In the genomic region with DNA sequence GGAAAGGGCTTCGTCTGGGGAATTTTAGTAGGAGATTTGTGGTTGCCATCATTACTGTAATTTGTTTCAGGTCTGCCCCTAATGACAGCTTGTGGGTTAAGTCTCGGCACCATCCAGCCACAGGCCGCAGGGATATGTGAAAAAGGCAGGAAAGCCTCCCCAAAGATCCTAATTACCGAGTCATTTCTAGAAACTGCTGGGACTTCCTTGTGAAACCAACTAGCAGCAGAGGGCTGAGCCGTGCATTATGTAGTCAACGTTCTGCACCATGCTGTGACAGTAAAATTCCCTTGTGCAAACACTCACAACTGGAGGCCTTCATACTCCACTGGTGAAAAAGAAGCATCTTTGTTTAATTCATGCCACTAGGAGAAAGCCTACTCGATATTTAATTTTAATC, we compare ENCODE assay signal across 16 cellular contexts.
DNase-seq lines count a peak whose midpoint lies in the region; TF ChIP-seq lines count a peak whose summit lies in the region.
"Had no signal": no experiment of that assay in that cellular context is flagged by ENCODE, and none has a peak within 500 bp of the region (broad histone marks: within the 10 kb centered on the region; RNA-seq: fewer than 3 reads in every experiment).

No MANE protein-coding gene starts in this region.

- intact Hi-C loops in stomach (cut with DNase I; ENCODE audit: low total_unique reads), result no loop called here

- DNase-seq in Daoy (ENCODE audit: low read depth), result peak; percentile 15
- peak; percentile 86 for DNase-seq in NCI-H2081 treated with DMSO at 0.1 percent for 48 hours (lab: John Stamatoyannopoulos, UW)
- DNase-seq in adipocyte (ENCODE audit: low read depth), result peak; percentile 6
- no peak for DNase-seq in effector CD8-positive, alpha-beta T cell (lab: John Stamatoyannopoulos, UW)
- DNase-seq in cerebellum (ENCODE audit: low spot score), result no peak
- DNase-seq in OCI-M2 (lab: John Stamatoyannopoulos, UW; ENCODE audit: unreplicated experiment), result no peak
- no peak for DNase-seq in stomach
- DNase-seq: activated CD4-positive, alpha-beta T cell treated with anti-CD3 and anti-CD28 coated beads, Interleukin-2, amount 10 ng/mL, durations not matched to agents 7 days and 5 days; DND-41; foreskin melanocyte; Kasumi-1; lower lobe of right lung; NCI-H2171; stimulated activated CD4-positive, alpha-beta T cell treated with anti-CD3 and anti-CD28 coated beads, Interleukin-15, amount 100 ng/mL, for 24 hours had no signal

- no peak overlapping the region for H3K27ac ChIP-seq in neural cell (ENCODE audit: low read length)
- no peak overlapping the region for H3K27ac ChIP-seq in stomach
- H3K27ac ChIP-seq: lower lobe of right lung, SJSA1 had no signal

- WGBS in stomach, 5 donors, result 76 to 82% (median 79%) methylated on average over 7 of the region's 7 CpGs

- H3K9me3 ChIP-seq in adipocyte (ENCODE audit: control insufficient read depth, low read length) (no peaks in the 10 kb centered on the region), neural cell (ENCODE audit: low read length) (no peaks in the 10 kb centered on the region), stomach (no peaks in the 10 kb centered on the region)
- H3K9me3 ChIP-seq: lower lobe of right lung, SJSA1 had no signal

- no peaks in the 10 kb centered on the region for H3F3A ChIP-seq in neural cell (ENCODE audit: insufficient read depth, low read length, poor library complexity, severe bottlenecking)

- H3K9me2 ChIP-seq in neural cell (ENCODE audit: insufficient read depth, low read length), result no peaks in the 10 kb centered on the region

- H3K4me3 ChIP-seq in adipocyte (ENCODE audit: low read length) (no peak overlapping the region), neural cell (ENCODE audit: low read length) (peak overlapping the region; percentile 21), stomach (no peak overlapping the region)
- H3K4me3 ChIP-seq: lower lobe of right lung, SJSA1 had no signal

- H3K4me1 ChIP-seq in adipocyte (ENCODE audit: control insufficient read depth, insufficient read depth, low read length) (peaks cover 10% of the 10 kb centered on the region), stomach (no peaks in the 10 kb centered on the region)
- H3K4me1 ChIP-seq: lower lobe of right lung, SJSA1 had no signal

- H3K9ac ChIP-seq in adipocyte (ENCODE audit: low read length) (no peak overlapping the region), neural cell (ENCODE audit: low read length) (no peak overlapping the region)

- no peak for TF ChIP-seq RAD21 in neural cell (conservative IDR thresholded peaks at IDR 0.05)

- TF ChIP-seq CTCF in neural cell (IDR thresholded peaks at IDR 0.05; ENCODE audit: poor library complexity, severe bottlenecking) (no peak), stomach (IDR thresholded peaks at IDR 0.05) (no peak)

- H4K20me1 ChIP-seq in neural cell (ENCODE audit: insufficient read depth), result no peaks in the 10 kb centered on the region

- H3K36me3 ChIP-seq in adipocyte (ENCODE audit: control insufficient read depth, insufficient read depth, low read length, severe bottlenecking), result no peaks in the 10 kb centered on the region
- H3K36me3 ChIP-seq in neural cell (ENCODE audit: insufficient read depth, low read length), result no peaks in the 10 kb centered on the region
- no peaks in the 10 kb centered on the region for H3K36me3 ChIP-seq in stomach
- H3K36me3 ChIP-seq: lower lobe of right lung, SJSA1 had no signal

- no peaks in the 10 kb centered on the region for H3K79me2 ChIP-seq in neural cell (replicated peaks; ENCODE audit: insufficient read depth, low read length)

- H3K4me2 ChIP-seq in neural cell (ENCODE audit: low read length), result no peak overlapping the region

- H3K27me3 ChIP-seq in adipocyte (replicated peaks; ENCODE audit: control insufficient read depth, insufficient read depth, low read length) (peaks cover 6% of the 10 kb centered on the region), neural cell (ENCODE audit: insufficient read depth, low read depth, low read length) (no peaks in the 10 kb centered on the region), stomach (no peaks in the 10 kb centered on the region)
- H3K27me3 ChIP-seq: SJSA1 had no signal

- H2AFZ ChIP-seq in neural cell (ENCODE audit: low read depth, low read length), result no peak overlapping the region

- TF ChIP-seq POLR2A in stomach (IDR thresholded peaks at IDR 0.05), result no peak

- TF ChIP-seq EP300 in neural cell (conservative IDR thresholded peaks at IDR 0.05; ENCODE audit: poor library complexity, severe bottlenecking), result no peak
- TF ChIP-seq EP300 in stomach (IDR thresholded peaks at IDR 0.05), result no peak

TF ChIP-seq in neural cell, 6 proteins besides CTCF, POLR2A, EP300 and RAD21:
- no peak for TF ChIP-seq EZH2 (IDR thresholded peaks at IDR 0.05; ENCODE audit: borderline replicate concordance, insufficient read depth, low read length, poor library complexity, severe bottlenecking)
- peak; percentile 76 for TF ChIP-seq POLR2AphosphoS5 (IDR thresholded peaks at IDR 0.05)
- no peak for TF ChIP-seq MXI1 (conservative IDR thresholded peaks at IDR 0.05; ENCODE audit: poor library complexity, severe bottlenecking)
- no peak for TF ChIP-seq TAF1 (IDR thresholded peaks at IDR 0.05; ENCODE audit: low read depth)
- TF ChIP-seq SMC3 (conservative IDR thresholded peaks at IDR 0.05; ENCODE audit: poor library complexity), result no peak
- TF ChIP-seq, protein P1, sequence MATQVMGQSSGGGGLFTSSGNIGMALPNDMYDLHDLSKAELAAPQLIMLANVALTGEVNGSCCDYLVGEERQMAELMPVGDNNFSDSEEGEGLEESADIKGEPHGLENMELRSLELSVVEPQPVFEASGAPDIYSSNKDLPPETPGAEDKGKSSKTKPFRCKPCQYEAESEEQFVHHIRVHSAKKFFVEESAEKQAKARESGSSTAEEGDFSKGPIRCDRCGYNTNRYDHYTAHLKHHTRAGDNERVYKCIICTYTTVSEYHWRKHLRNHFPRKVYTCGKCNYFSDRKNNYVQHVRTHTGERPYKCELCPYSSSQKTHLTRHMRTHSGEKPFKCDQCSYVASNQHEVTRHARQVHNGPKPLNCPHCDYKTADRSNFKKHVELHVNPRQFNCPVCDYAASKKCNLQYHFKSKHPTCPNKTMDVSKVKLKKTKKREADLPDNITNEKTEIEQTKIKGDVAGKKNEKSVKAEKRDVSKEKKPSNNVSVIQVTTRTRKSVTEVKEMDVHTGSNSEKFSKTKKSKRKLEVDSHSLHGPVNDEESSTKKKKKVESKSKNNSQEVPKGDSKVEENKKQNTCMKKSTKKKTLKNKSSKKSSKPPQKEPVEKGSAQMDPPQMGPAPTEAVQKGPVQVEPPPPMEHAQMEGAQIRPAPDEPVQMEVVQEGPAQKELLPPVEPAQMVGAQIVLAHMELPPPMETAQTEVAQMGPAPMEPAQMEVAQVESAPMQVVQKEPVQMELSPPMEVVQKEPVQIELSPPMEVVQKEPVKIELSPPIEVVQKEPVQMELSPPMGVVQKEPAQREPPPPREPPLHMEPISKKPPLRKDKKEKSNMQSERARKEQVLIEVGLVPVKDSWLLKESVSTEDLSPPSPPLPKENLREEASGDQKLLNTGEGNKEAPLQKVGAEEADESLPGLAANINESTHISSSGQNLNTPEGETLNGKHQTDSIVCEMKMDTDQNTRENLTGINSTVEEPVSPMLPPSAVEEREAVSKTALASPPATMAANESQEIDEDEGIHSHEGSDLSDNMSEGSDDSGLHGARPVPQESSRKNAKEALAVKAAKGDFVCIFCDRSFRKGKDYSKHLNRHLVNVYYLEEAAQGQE (IDR thresholded peaks at IDR 0.05; ENCODE audit: borderline replicate concordance), result peak; percentile 98

Comparison
In these comparisons a context has a peak if more than half of its experiments do, and no peak if none do; other contexts are left out.
1. DNase-seq: peak in Daoy (single experiment), NCI-H2081 treated with DMSO at 0.1 percent for 48 hours (single experiment) and adipocyte (single experiment); none in effector CD8-positive, alpha-beta T cell (single experiment), cerebellum (single experiment), OCI-M2 (single experiment) and stomach (single experiment).